11 cellular contexts compared by ENCODE assay signal in genomic region chr15:39642011-39642640, GRCh38.
A peak's percentile ranks its signal among the peaks of the same experiment; 100 is the strongest.
DNase-seq lines count a peak whose midpoint lies in the region; ATAC-seq, FAIRE-seq and TF ChIP-seq lines count a peak whose summit lies in the region.
"Had no signal": no experiment of that assay in that cellular context is flagged by ENCODE, and none has a peak within 500 bp of the region (broad histone marks: within the 10 kb centered on the region; RNA-seq: fewer than 3 reads in every experiment).

No MANE protein-coding gene starts in this region.

- peak overlapping the region; percentile 90 for H3K4me2 ChIP-seq in keratinocyte (ENCODE audit: control insufficient read depth, extremely low read depth, insufficient read depth, low read depth, low read length)

- peak overlapping the region; percentile 21 for H2AFZ ChIP-seq in keratinocyte (ENCODE audit: control insufficient read depth, low read length)

- peak overlapping the region; percentile 23 for H3K27ac ChIP-seq in AG04450 (ENCODE audit: low read depth, low read length)
- H3K27ac ChIP-seq in body of pancreas = no peak overlapping the region
- H3K27ac ChIP-seq in keratinocyte (ENCODE audit: control insufficient read depth, insufficient read depth, low read length) = peak overlapping the region; percentile 94
- H3K27ac ChIP-seq: SJCRH30 had no signal

- H3K4me1 ChIP-seq in body of pancreas (no peaks in the 10 kb centered on the region), keratinocyte (ENCODE audit: control insufficient read depth, extremely low read depth, insufficient read depth, low read length) (peaks cover 41% of the 10 kb centered on the region)

- dilution Hi-C loops in keratinocyte (cut with MboI; ENCODE audit: extremely low pct_ligation_motif_present, low sequenced_read_pairs) = loop anchor here (25.0 kb wide), 1 partner anchor 120 kb away; no protein-coding TSS in a partner anchor

- peak overlapping the region; percentile 67 for H3K9ac ChIP-seq in keratinocyte (ENCODE audit: control insufficient read depth, extremely low read depth, insufficient read depth, low read length)

- no peaks in the 10 kb centered on the region; the same call in 1 of the 2 replicates for H3K27me3 Mint-ChIP-seq in HFFc6 (ENCODE audit: insufficient read depth)
- H3K27me3 Mint-ChIP-seq in activated naive CD4-positive, alpha-beta T cell treated with anti-CD3 and anti-CD28 coated beads, Interleukin-2, amount 10 ng/mL, durations not matched to agents 7 days and 5 days = peaks cover 26% of the 10 kb centered on the region

- H4K20me1 ChIP-seq in keratinocyte (ENCODE audit: control insufficient read depth, extremely low read depth, insufficient read depth, low read length) = no peaks in the 10 kb centered on the region

- TF ChIP-seq CTCF in AG04450 (IDR thresholded peaks at IDR 0.05; ENCODE audit: low read depth, low read length) = no peak
- no peak for TF ChIP-seq CTCF in HFFc6 (IDR thresholded peaks at IDR 0.05)
- TF ChIP-seq CTCF in body of pancreas (IDR thresholded peaks at IDR 0.05) = no peak
- TF ChIP-seq CTCF in keratinocyte (optimal IDR thresholded peaks at IDR 0.05 in 1 of 3, IDR thresholded peaks at IDR 0.05 in 1 of 3, conservative IDR thresholded peaks at IDR 0.05 in 1 of 3; ENCODE audit: extremely low read depth in 1 of 3, insufficient read depth in 2 of 3, low read length in 3 of 3) = no peak

- ATAC-seq in body of pancreas (peak; percentile 30), GM19328 (IDR thresholded peaks at IDR 0.05; ENCODE audit: unreplicated experiment) (no peak)

- intact Hi-C loops in body of pancreas (cut with DNase I) = no loop called here

- FAIRE-seq in keratinocyte (lab: Jason Lieb, UNC) = peak; percentile 71

- H3K9me3 ChIP-seq in AG04450 (ENCODE audit: control insufficient read depth, insufficient read depth, low read length) (no peaks in the 10 kb centered on the region; the same call in 1 of the 2 replicates), body of pancreas (no peaks in the 10 kb centered on the region), keratinocyte (ENCODE audit: control insufficient read depth, low read depth, low read length) (no peaks in the 10 kb centered on the region)
- H3K9me3 ChIP-seq: SJCRH30 had no signal

- CTCF ChIA-PET in AG04450 (lab: Charles Lee) = interaction anchor here (1.4 to 3.0 kb wide), 2 partner anchors 13 to 115 kb away, joined by 3 to 8 read pairs; no protein-coding TSS in a partner anchor
- CTCF ChIA-PET in activated naive CD4-positive, alpha-beta T cell treated with anti-CD3 and anti-CD28 coated beads, Interleukin-2, amount 10 ng/mL, durations not matched to agents 7 days and 5 days (lab: Charles Lee) = interaction anchor here (1.0 to 2.5 kb wide), 2 partner anchors 12 to 59 kb away, joined by 3 to 8 read pairs; no protein-coding TSS in a partner anchor

- no peaks in the 10 kb centered on the region for H3K27me3 ChIP-seq in AG04450 (ENCODE audit: control insufficient read depth, insufficient read depth, low read length)
- no peaks in the 10 kb centered on the region for H3K27me3 ChIP-seq in body of pancreas
- H3K27me3 ChIP-seq in keratinocyte (ENCODE audit: control insufficient read depth, extremely low read depth, insufficient read depth, low read length) = no peaks in the 10 kb centered on the region
- H3K27me3 ChIP-seq: SJCRH30 had no signal

- no peaks in the 10 kb centered on the region for H3K9me1 ChIP-seq in keratinocyte (ENCODE audit: control insufficient read depth, extremely low read depth, insufficient read depth, low read length)

- H3K36me3 ChIP-seq in body of pancreas (replicated peaks in 1 of 2; ENCODE audit: insufficient read depth in 1 of 2, low read depth in 2 of 2) (no peaks in the 10 kb centered on the region), keratinocyte (ENCODE audit: control insufficient read depth in 2 of 2, extremely low read depth in 1 of 2, insufficient read depth in 2 of 2, low read length in 2 of 2) (no peaks in the 10 kb centered on the region)
- H3K36me3 ChIP-seq: SJCRH30 had no signal

- peak overlapping the region; percentile 68 for H3K4me3 Mint-ChIP-seq in HFFc6
- H3K4me3 Mint-ChIP-seq in activated naive CD4-positive, alpha-beta T cell treated with anti-CD3 and anti-CD28 coated beads, Interleukin-2, amount 10 ng/mL, durations not matched to agents 7 days and 5 days = no peak overlapping the region

- DNase-seq in AG04450 (ENCODE audit: low read depth, low spot score) (peak; percentile 47), HFFc6 (peak; percentile 77), body of pancreas (no peak), keratinocyte (ENCODE audit: low read depth, low spot score) (peak; percentile 70), globus pallidus (ENCODE audit: low spot score) (no peak)
- DNase-seq in stimulated activated CD4-positive, alpha-beta T cell treated with anti-CD3 and anti-CD28 coated beads, Interleukin-4, amount 100 ng/mL, for 1 hour = no peak
- no peak for DNase-seq in activated naive CD4-positive, alpha-beta T cell treated with anti-CD3 and anti-CD28 coated beads, Interleukin-2, amount 10 ng/mL, durations not matched to agents 7 days and 5 days
- DNase-seq: COR-L47, NCI-H2029, SJCRH30 had no signal

- peaks cover 59% of the 10 kb centered on the region for H3K4me1 Mint-ChIP-seq in HFFc6 (ENCODE audit: low read depth)
- H3K4me1 Mint-ChIP-seq in activated naive CD4-positive, alpha-beta T cell treated with anti-CD3 and anti-CD28 coated beads, Interleukin-2, amount 10 ng/mL, durations not matched to agents 7 days and 5 days = peaks cover 6% of the 10 kb centered on the region

- 52 to 59% methylated on average over 5 of the region's 5 CpGs for WGBS in body of pancreas, 2 donors

- H3K79me2 ChIP-seq in keratinocyte (ENCODE audit: control insufficient read depth, insufficient read depth, low read length) = no peaks in the 10 kb centered on the region

- no peak overlapping the region for H3K4me3 ChIP-seq in AG04450 (ENCODE audit: low read depth, low read length)
- H3K4me3 ChIP-seq in body of pancreas = no peak overlapping the region
- H3K4me3 ChIP-seq in keratinocyte (ENCODE audit: control insufficient read depth in 2 of 3, extremely low read depth in 1 of 3, insufficient read depth in 2 of 3, low read depth in 1 of 3, low read length in 3 of 3) = peak overlapping the region in 2 of 3 experiments; percentile 45 to 48
- H3K4me3 ChIP-seq: SJCRH30 had no signal

- no peaks in the 10 kb centered on the region for H3K9me3 Mint-ChIP-seq in HFFc6
- H3K9me3 Mint-ChIP-seq in activated naive CD4-positive, alpha-beta T cell treated with anti-CD3 and anti-CD28 coated beads, Interleukin-2, amount 10 ng/mL, durations not matched to agents 7 days and 5 days = no peaks in the 10 kb centered on the region

- POLR2A ChIA-PET in AG04450 (lab: Yijun Ruan, JAX) = no interaction called here

- TF ChIP-seq POLR2A in body of pancreas (IDR thresholded peaks at IDR 0.05) = no peak

- H3K36me3 Mint-ChIP-seq in HFFc6 (ENCODE audit: low read depth) = no peaks in the 10 kb centered on the region
- H3K36me3 Mint-ChIP-seq in activated naive CD4-positive, alpha-beta T cell treated with anti-CD3 and anti-CD28 coated beads, Interleukin-2, amount 10 ng/mL, durations not matched to agents 7 days and 5 days = no peaks in the 10 kb centered on the region

- H3K27ac Mint-ChIP-seq in HFFc6 = peak overlapping the region; percentile 79
- no peak overlapping the region for H3K27ac Mint-ChIP-seq in activated naive CD4-positive, alpha-beta T cell treated with anti-CD3 and anti-CD28 coated beads, Interleukin-2, amount 10 ng/mL, durations not matched to agents 7 days and 5 days

Comparison
In these comparisons a context has a peak if more than half of its experiments do, and no peak if none do; other contexts are left out.
1. DNase-seq: peak in AG04450 (single experiment), HFFc6 (single experiment) and keratinocyte (single experiment); none in body of pancreas (0 of 4), globus pallidus (single experiment), stimulated activated CD4-positive, alpha-beta T cell treated with anti-CD3 and anti-CD28 coated beads, Interleukin-4, amount 100 ng/mL, for 1 hour (single experiment) and activated naive CD4-positive, alpha-beta T cell treated with anti-CD3 and anti-CD28 coated beads, Interleukin-2, amount 10 ng/mL, durations not matched to agents 7 days and 5 days (single experiment).
2. H3K27ac ChIP-seq: peak in AG04450 (single experiment) and keratinocyte (single experiment); none in body of pancreas (0 of 4).
3. H3K4me3 ChIP-seq: peak in keratinocyte (2 of 3); none in AG04450 (single experiment) and body of pancreas (0 of 2).